In the genomic region with DNA sequence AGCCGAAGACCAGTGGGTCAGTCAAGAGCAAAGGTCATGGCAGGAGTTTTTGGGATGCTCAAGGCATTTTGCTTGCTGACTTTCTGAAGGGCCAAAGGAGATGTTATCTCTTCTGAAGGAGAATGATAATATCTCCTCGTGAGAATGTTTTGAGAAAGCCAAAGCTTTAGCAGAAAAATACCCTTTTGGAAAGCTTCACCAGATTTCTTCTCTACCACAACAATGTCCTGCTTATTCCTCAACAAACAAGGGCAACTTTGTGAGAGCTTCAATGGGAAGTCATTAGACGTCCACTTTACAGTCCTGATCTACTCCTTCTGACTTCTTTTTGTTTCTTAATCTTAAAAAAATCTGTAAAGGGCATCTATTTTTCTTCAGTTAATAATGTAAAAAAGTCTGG, we compare ENCODE assay signal across 22 cellular contexts.
"Had no signal": no experiment of that assay in that cellular context is flagged by ENCODE, and none has a peak within 500 bp of the region (broad histone marks: within the 10 kb centered on the region; RNA-seq: fewer than 3 reads in every experiment).

No MANE protein-coding gene starts in this region.

- DNase-seq: Karpas-422, KG1, MG63, NCI-H1092, NCI-H1105 treated with DMSO at 0.1 percent for 48 hours, NCI-H1417 treated with DMSO at 0.1 percent for 48 hours, NCI-H146, NCI-H1694 treated with DMSO at 0.1 percent for 48 hours, NCI-H1930, NCI-H2081, NCI-H2171, NCI-H226, NCI-H446, NCI-H510A, NCI-H524 treated with DMSO at 0.1 percent for 48 hours, NCI-H69, NCI-H774, SHP77 treated with DMSO at 0.1 percent for 48 hours, SJCRH30, SW 1271 had no signal

- H3K9me3 ChIP-seq: MG63, SJCRH30 had no signal

- H3K4me3 ChIP-seq: MG63, SJCRH30, SK-N-MC had no signal

- H3K27ac ChIP-seq: RWPE1, SJCRH30, SK-N-MC had no signal

- H3K27me3 ChIP-seq: MG63, SJCRH30 had no signal

- H3K4me1 ChIP-seq: SJCRH30 had no signal

- H3K36me3 ChIP-seq: MG63 had no signal
